23 cellular contexts compared by ENCODE assay signal in the genomic region with DNA sequence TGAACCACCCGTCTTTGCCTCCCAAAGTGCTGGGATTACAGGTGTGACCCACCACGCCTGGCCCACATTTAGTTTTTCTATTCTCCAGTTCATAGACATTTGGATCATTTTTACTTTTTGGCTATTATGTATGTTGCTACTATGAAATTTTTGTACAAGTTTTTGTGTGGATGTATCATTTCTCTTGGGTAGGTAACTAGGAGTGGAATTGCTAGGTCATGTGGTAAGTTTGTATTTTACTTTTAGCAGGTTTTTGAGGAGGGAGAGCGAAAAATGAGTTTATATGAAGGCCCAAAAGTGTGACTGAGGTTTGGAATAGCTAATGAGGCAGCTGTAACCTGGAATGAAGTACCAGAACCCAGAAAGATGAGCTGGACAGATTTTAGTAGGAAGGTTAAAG. TPM values are rescaled to one million over a fixed set of nuclear protein-coding genes. Genes with fewer than 3 reads are reported as not detected.
DNase-seq lines count a peak whose midpoint lies in the region; ATAC-seq, FAIRE-seq and TF ChIP-seq lines count a peak whose summit lies in the region.
"Had no signal": no experiment of that assay in that cellular context is flagged by ENCODE, and none has a peak within 500 bp of the region (broad histone marks: within the 10 kb centered on the region; RNA-seq: fewer than 3 reads in every experiment).

No MANE protein-coding gene starts in this region.

- FAIRE-seq in H54 (lab: Jason Lieb, UNC), result no peak
- FAIRE-seq: A204.1, GM12892, GM18507, HTR-8/SVneo, K562 had no signal

- H3K27me3 Mint-ChIP-seq in CD8-positive, alpha-beta memory T cell, result no peaks in the 10 kb centered on the region
- no peaks in the 10 kb centered on the region for H3K27me3 Mint-ChIP-seq in activated B cell treated with CpG ODN at 0.5 μM for 24 hours
- H3K27me3 Mint-ChIP-seq in activated T-cell treated with anti-CD3 and anti-CD28 coated beads, Interleukin-2, amount 50 U/mL, for 24 hours, result no peaks in the 10 kb centered on the region
- H3K27me3 Mint-ChIP-seq: CD4-positive, alpha-beta T cell had no signal

- peaks cover 20% of the 10 kb centered on the region for H3K4me1 ChIP-seq in CD8-positive, alpha-beta memory T cell (ENCODE audit: insufficient read depth, low read length)
- H3K4me1 ChIP-seq in neutrophil (ENCODE audit: control insufficient read depth in 1 of 2, insufficient read depth in 1 of 2, low read depth in 1 of 2, low read length in 1 of 2), result peaks cover 100% of the 10 kb centered on the region in 2 experiments

- no peak overlapping the region for H3K4me3 Mint-ChIP-seq in CD8-positive, alpha-beta memory T cell
- no peak overlapping the region for H3K4me3 Mint-ChIP-seq in activated B cell treated with CpG ODN at 0.5 μM for 24 hours
- no peak overlapping the region for H3K4me3 Mint-ChIP-seq in activated T-cell treated with anti-CD3 and anti-CD28 coated beads, Interleukin-2, amount 50 U/mL, for 24 hours
- H3K4me3 Mint-ChIP-seq: CD4-positive, alpha-beta T cell; GM23338 had no signal

- no peaks in the 10 kb centered on the region for H3K9me3 Mint-ChIP-seq in CD8-positive, alpha-beta memory T cell
- H3K9me3 Mint-ChIP-seq in activated B cell treated with CpG ODN at 0.5 μM for 24 hours, result no peaks in the 10 kb centered on the region
- no peaks in the 10 kb centered on the region for H3K9me3 Mint-ChIP-seq in activated T-cell treated with anti-CD3 and anti-CD28 coated beads, Interleukin-2, amount 50 U/mL, for 24 hours
- H3K9me3 Mint-ChIP-seq: GM23338 had no signal

- H3K36me3 Mint-ChIP-seq in CD8-positive, alpha-beta memory T cell, result no peaks in the 10 kb centered on the region
- H3K36me3 Mint-ChIP-seq in activated B cell treated with CpG ODN at 0.5 μM for 24 hours (ENCODE audit: low read depth), result no peaks in the 10 kb centered on the region
- no peaks in the 10 kb centered on the region for H3K36me3 Mint-ChIP-seq in activated T-cell treated with anti-CD3 and anti-CD28 coated beads, Interleukin-2, amount 50 U/mL, for 24 hours (ENCODE audit: low read depth)

- CTCF ChIA-PET in CD8-positive, alpha-beta memory T cell (lab: Charles Lee), result interaction anchor here (1.0 to 1.3 kb wide), 3 partner anchors 34 to 58 kb away, joined by 3 read pairs; a partner anchor contains a TSS
- CTCF ChIA-PET in activated B cell treated with CpG ODN at 0.5 μM for 24 hours (lab: Charles Lee), result no interaction called here

- H3K27ac ChIP-seq in CD8-positive, alpha-beta memory T cell (ENCODE audit: low read depth, low read length), result no peak overlapping the region
- H3K27ac ChIP-seq in HL-60 (replicated peaks), result peak overlapping the region; percentile 15
- peak overlapping the region; percentile 97 for H3K27ac ChIP-seq in neutrophil

- no peak for ATAC-seq in activated B cell treated with CpG ODN at 0.5 μM for 24 hours (ENCODE audit: low read depth)
- no peak for ATAC-seq in GM21390 (IDR thresholded peaks at IDR 0.05; ENCODE audit: unreplicated experiment)
- ATAC-seq: GM23338, HCT116, K562 had no signal

- POLR2A ChIA-PET in CD8-positive, alpha-beta memory T cell (lab: Charles Lee), result no interaction called here
- POLR2A ChIA-PET in activated B cell treated with CpG ODN at 0.5 μM for 24 hours (lab: Charles Lee), result no interaction called here

- H3K9me3 ChIP-seq in CD8-positive, alpha-beta memory T cell (ENCODE audit: low read length), result no peaks in the 10 kb centered on the region
- H3K9me3 ChIP-seq in neutrophil, result no peaks in the 10 kb centered on the region
- H3K9me3 ChIP-seq: BE2C had no signal

- no peak for TF ChIP-seq CTCF in HL-60 (IDR thresholded peaks at IDR 0.05; ENCODE audit: insufficient read depth, low read length)
- no peak for TF ChIP-seq CTCF in activated B cell treated with CpG ODN at 0.5 μM for 24 hours (IDR thresholded peaks at IDR 0.05)
- TF ChIP-seq CTCF in neutrophil (IDR thresholded peaks at IDR 0.05), result no peak

- peak overlapping the region in 5 of 8 donors; percentile 17 to 79 (median 40) for H3K27ac Mint-ChIP-seq in CD8-positive, alpha-beta memory T cell
- H3K27ac Mint-ChIP-seq in activated B cell treated with CpG ODN at 0.5 μM for 24 hours, result peak overlapping the region; percentile 2
- H3K27ac Mint-ChIP-seq in activated T-cell treated with anti-CD3 and anti-CD28 coated beads, Interleukin-2, amount 50 U/mL, for 24 hours, result no peak overlapping the region
- H3K27ac Mint-ChIP-seq: CD4-positive, alpha-beta T cell; GM23338 had no signal

- H3K4me1 Mint-ChIP-seq in CD8-positive, alpha-beta memory T cell, result peaks cover 65 to 89% (median 66%) of the 10 kb centered on the region in 3 donors
- peaks cover 50% of the 10 kb centered on the region for H3K4me1 Mint-ChIP-seq in activated B cell treated with CpG ODN at 0.5 μM for 24 hours
- peaks cover 44% of the 10 kb centered on the region for H3K4me1 Mint-ChIP-seq in activated T-cell treated with anti-CD3 and anti-CD28 coated beads, Interleukin-2, amount 50 U/mL, for 24 hours (ENCODE audit: low read depth)

- no peak for DNase-seq in CD8-positive, alpha-beta memory T cell
- DNase-seq in HL-60 (ENCODE audit: low read depth in 1 of 2, low spot score in 1 of 2), result no peak
- no peak for DNase-seq in activated B cell treated with CpG ODN at 0.5 μM for 24 hours
- no peak for DNase-seq in H54 (ENCODE audit: insufficient read length, low spot score)
- no peak for DNase-seq in activated T-cell treated with anti-CD3 and anti-CD28 coated beads, Interleukin-2, amount 50 U/mL, for 24 hours
- DNase-seq: ACHN; BE2C; C1 segment of cervical spinal cord; CD4-positive, alpha-beta T cell; DMS153; DMS79; GDM1; H7; IMR-90 had no signal

- no peak overlapping the region for H3K4me3 ChIP-seq in CD8-positive, alpha-beta memory T cell (ENCODE audit: low read length)
- H3K4me3 ChIP-seq in HL-60 (replicated peaks; ENCODE audit: insufficient read depth, low read length) (no peak overlapping the region), neutrophil (ENCODE audit: low read depth in 1 of 2, low read length in 1 of 2) (no peak overlapping the region)
- H3K4me3 ChIP-seq: GM23338, K562 had no signal

- no peaks in the 10 kb centered on the region for H3K27me3 ChIP-seq in CD8-positive, alpha-beta memory T cell (ENCODE audit: insufficient read depth, low read length, poor library complexity, severe bottlenecking)
- H3K27me3 ChIP-seq in HL-60 (ENCODE audit: insufficient read depth, poor library complexity, severe bottlenecking) (no peaks in the 10 kb centered on the region), neutrophil (no peaks in the 10 kb centered on the region)
- H3K27me3 ChIP-seq: BE2C had no signal

- TF ChIP-seq POLR2A in H54 (IDR thresholded peaks at IDR 0.05; ENCODE audit: low read depth, low read length), result no peak

- no peaks in the 10 kb centered on the region for H3K36me3 ChIP-seq in CD8-positive, alpha-beta memory T cell (ENCODE audit: insufficient read depth, low read length)
- H3K36me3 ChIP-seq in neutrophil, result no peaks in the 10 kb centered on the region
- H3K36me3 ChIP-seq: BE2C had no signal

- intact Hi-C loops in activated B cell treated with CpG ODN at 0.5 μM for 24 hours (cut with micrococcal nuclease), result loop anchor here (10.0 kb wide), 1 partner anchor 581 kb away; no protein-coding TSS in a partner anchor

RNA-seq across cellular contexts. Expression of a gene that starts 35.2 kb away (rescaled TPM):
- 10 to 100 TPM; 16.7 to 19.7 TPM for total RNA-seq in CD8-positive, alpha-beta memory T cell
- polyA plus RNA-seq in CD8-positive, alpha-beta memory T cell, result 37.1 TPM
- 14.0 and 20.9 TPM in 2 replicates for total RNA-seq in activated B cell treated with CpG ODN at 0.5 μM for 24 hours
